In genomic region chr2:85413592-85414421, GRCh38 we compare ENCODE assay signal across 1 cellular context.
TF ChIP-seq lines count a peak whose summit lies in the region.

No MANE protein-coding gene starts in this region.

TF ChIP-seq in K562, 482 proteins besides CTCF, POLR2A, EP300 and RAD21 (continued from another document and continues in another):
- TF ChIP-seq BCLAF1 (IDR thresholded peaks at IDR 0.05; ENCODE audit: borderline replicate concordance in 1 of 2, control insufficient read depth in 1 of 2, low read depth in 2 of 2, low read length in 1 of 2) (no peak), FOSL1 (tag; conservative IDR thresholded peaks at IDR 0.05) (peak; percentile 93), POLR2B (IDR thresholded peaks at IDR 0.05; ENCODE audit: low read depth, partially characterized antibody) (peak; percentile 24), HDAC2 (IDR thresholded peaks at IDR 0.05) (no peak), ZNF561 (CRISPR knock-in tag; conservative IDR thresholded peaks at IDR 0.05) (no peak), HSF4 (CRISPR knock-in tag; IDR thresholded peaks at IDR 0.05; ENCODE audit: borderline replicate concordance) (no peak), SRSF9 (IDR thresholded peaks at IDR 0.05; ENCODE audit: borderline replicate concordance, low read depth, low read length) (no peak), LCOR (CRISPR knock-in tag; IDR thresholded peaks at IDR 0.05) (0 out of 2 replicates have a peak, but pooled peaks have one; percentile 11), CBX3 (IDR thresholded peaks at IDR 0.05; ENCODE audit: borderline replicate concordance in 1 of 2, low read length in 2 of 2) (no peak), ZBTB11 (CRISPR knock-in tag; IDR thresholded peaks at IDR 0.05) (peak in 1 of 3 experiments; percentile 16; a peak in 1 of 6 replicates), BACH1 (tag; IDR thresholded peaks at IDR 0.05) (no peak), NCOA1 (IDR thresholded peaks at IDR 0.05; ENCODE audit: low read depth) (no peak), NRF1 (conservative IDR thresholded peaks at IDR 0.05 in 1 of 2, IDR thresholded peaks at IDR 0.05 in 1 of 2) (peak; percentile 66 to 73), ZNF644 (tag; IDR thresholded peaks at IDR 0.05; ENCODE audit: low read depth) (no peak), ZBTB33 (CRISPR knock-in tag; IDR thresholded peaks at IDR 0.05) (no peak), FOXP1 (CRISPR knock-in tag; IDR thresholded peaks at IDR 0.05) (no peak), ZBTB7A (IDR thresholded peaks at IDR 0.05; ENCODE audit: borderline replicate concordance, control insufficient read depth, low read depth, low read length) (peak; percentile 97), CCNT2 (IDR thresholded peaks at IDR 0.05; ENCODE audit: borderline replicate concordance, extremely low read depth, insufficient read length, low read depth, low read length) (peak; percentile 76), KDM2B (CRISPR knock-in tag; IDR thresholded peaks at IDR 0.05) (no peak), SRSF7 (optimal IDR thresholded peaks at IDR 0.05; ENCODE audit: low read depth, low read length) (no peak), GATAD2A (IDR thresholded peaks at IDR 0.05) (0 out of 2 replicates have a peak, but pooled peaks have one; percentile 7), ZNF324 (CRISPR knock-in tag; IDR thresholded peaks at IDR 0.05) (no peak), ZNF239 (CRISPR knock-in tag; IDR thresholded peaks at IDR 0.05) (no peak), POLR2AphosphoS2 (IDR thresholded peaks at IDR 0.05; ENCODE audit: low read length) (no peak), SIRT6 (IDR thresholded peaks at IDR 0.05; ENCODE audit: low read depth, low read length) (no peak), DNMT1 (IDR thresholded peaks at IDR 0.05) (no peak), SMAD4 (CRISPR knock-in tag; conservative IDR thresholded peaks at IDR 0.05) (no peak), ZBTB34 (CRISPR knock-in tag; IDR thresholded peaks at IDR 0.05) (no peak), RBM14 (IDR thresholded peaks at IDR 0.05; ENCODE audit: borderline replicate concordance, insufficient read depth, low read depth, low read length) (no peak), RBBP5 (IDR thresholded peaks at IDR 0.05; ENCODE audit: borderline replicate concordance, insufficient read depth, low read length, poor library complexity, severe bottlenecking) (peak; percentile 11), ZZZ3 (IDR thresholded peaks at IDR 0.05) (no peak), MECOM (CRISPR knock-in tag; IDR thresholded peaks at IDR 0.05) (no peak), JUN (IDR thresholded peaks at IDR 0.05; ENCODE audit: borderline replicate concordance, low read depth, low read length) (peak; percentile 73), JUN (CRISPR knock-in tag; IDR thresholded peaks at IDR 0.05; ENCODE audit: borderline replicate concordance) (no peak), COPS2 (conservative IDR thresholded peaks at IDR 0.05) (no peak), ZNF175 (CRISPR knock-in tag; IDR thresholded peaks at IDR 0.05; ENCODE audit: low read depth) (no peak), POLR2G (IDR thresholded peaks at IDR 0.05; ENCODE audit: low read depth, low read length) (peak; percentile 81), ZEB2 (IDR thresholded peaks at IDR 0.05) (no peak), CEBPB (tag; IDR thresholded peaks at IDR 0.05) (no peak), NR4A1 (CRISPR knock-in tag; IDR thresholded peaks at IDR 0.05) (no peak), NR4A1 (tag; IDR thresholded peaks at IDR 0.05) (no peak), TGIF2 (CRISPR knock-in tag; IDR thresholded peaks at IDR 0.05) (no peak), PHF21A (IDR thresholded peaks at IDR 0.05; ENCODE audit: borderline replicate concordance, low read depth) (no peak), MAZ (CRISPR knock-in tag; conservative IDR thresholded peaks at IDR 0.05 in 1 of 2, IDR thresholded peaks at IDR 0.05 in 1 of 2) (peak; percentile 84 to 85; a peak in 3 of 4 replicates), SRSF3 (IDR thresholded peaks at IDR 0.05; ENCODE audit: insufficient read depth, low read length) (no peak), PML (IDR thresholded peaks at IDR 0.05; ENCODE audit: low read length) (no peak), ETV5 (CRISPR knock-in tag; IDR thresholded peaks at IDR 0.05; ENCODE audit: low read depth) (peak; percentile 10; the same call in 1 of the 2 replicates), FOXA3 (CRISPR knock-in tag; conservative IDR thresholded peaks at IDR 0.05 in 1 of 2, IDR thresholded peaks at IDR 0.05 in 1 of 2) (no peak), PHTF2 (CRISPR knock-in tag; IDR thresholded peaks at IDR 0.05) (no peak)
- TF ChIP-seq, protein P1, sequence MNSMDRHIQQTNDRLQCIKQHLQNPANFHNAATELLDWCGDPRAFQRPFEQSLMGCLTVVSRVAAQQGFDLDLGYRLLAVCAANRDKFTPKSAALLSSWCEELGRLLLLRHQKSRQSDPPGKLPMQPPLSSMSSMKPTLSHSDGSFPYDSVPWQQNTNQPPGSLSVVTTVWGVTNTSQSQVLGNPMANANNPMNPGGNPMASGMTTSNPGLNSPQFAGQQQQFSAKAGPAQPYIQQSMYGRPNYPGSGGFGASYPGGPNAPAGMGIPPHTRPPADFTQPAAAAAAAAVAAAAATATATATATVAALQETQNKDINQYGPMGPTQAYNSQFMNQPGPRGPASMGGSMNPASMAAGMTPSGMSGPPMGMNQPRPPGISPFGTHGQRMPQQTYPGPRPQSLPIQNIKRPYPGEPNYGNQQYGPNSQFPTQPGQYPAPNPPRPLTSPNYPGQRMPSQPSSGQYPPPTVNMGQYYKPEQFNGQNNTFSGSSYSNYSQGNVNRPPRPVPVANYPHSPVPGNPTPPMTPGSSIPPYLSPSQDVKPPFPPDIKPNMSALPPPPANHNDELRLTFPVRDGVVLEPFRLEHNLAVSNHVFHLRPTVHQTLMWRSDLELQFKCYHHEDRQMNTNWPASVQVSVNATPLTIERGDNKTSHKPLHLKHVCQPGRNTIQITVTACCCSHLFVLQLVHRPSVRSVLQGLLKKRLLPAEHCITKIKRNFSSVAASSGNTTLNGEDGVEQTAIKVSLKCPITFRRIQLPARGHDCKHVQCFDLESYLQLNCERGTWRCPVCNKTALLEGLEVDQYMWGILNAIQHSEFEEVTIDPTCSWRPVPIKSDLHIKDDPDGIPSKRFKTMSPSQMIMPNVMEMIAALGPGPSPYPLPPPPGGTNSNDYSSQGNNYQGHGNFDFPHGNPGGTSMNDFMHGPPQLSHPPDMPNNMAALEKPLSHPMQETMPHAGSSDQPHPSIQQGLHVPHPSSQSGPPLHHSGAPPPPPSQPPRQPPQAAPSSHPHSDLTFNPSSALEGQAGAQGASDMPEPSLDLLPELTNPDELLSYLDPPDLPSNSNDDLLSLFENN (IDR thresholded peaks at IDR 0.05; ENCODE audit: low read depth in 2 of 2, low read length in 2 of 2): no peak
- TF ChIP-seq, protein P2, sequence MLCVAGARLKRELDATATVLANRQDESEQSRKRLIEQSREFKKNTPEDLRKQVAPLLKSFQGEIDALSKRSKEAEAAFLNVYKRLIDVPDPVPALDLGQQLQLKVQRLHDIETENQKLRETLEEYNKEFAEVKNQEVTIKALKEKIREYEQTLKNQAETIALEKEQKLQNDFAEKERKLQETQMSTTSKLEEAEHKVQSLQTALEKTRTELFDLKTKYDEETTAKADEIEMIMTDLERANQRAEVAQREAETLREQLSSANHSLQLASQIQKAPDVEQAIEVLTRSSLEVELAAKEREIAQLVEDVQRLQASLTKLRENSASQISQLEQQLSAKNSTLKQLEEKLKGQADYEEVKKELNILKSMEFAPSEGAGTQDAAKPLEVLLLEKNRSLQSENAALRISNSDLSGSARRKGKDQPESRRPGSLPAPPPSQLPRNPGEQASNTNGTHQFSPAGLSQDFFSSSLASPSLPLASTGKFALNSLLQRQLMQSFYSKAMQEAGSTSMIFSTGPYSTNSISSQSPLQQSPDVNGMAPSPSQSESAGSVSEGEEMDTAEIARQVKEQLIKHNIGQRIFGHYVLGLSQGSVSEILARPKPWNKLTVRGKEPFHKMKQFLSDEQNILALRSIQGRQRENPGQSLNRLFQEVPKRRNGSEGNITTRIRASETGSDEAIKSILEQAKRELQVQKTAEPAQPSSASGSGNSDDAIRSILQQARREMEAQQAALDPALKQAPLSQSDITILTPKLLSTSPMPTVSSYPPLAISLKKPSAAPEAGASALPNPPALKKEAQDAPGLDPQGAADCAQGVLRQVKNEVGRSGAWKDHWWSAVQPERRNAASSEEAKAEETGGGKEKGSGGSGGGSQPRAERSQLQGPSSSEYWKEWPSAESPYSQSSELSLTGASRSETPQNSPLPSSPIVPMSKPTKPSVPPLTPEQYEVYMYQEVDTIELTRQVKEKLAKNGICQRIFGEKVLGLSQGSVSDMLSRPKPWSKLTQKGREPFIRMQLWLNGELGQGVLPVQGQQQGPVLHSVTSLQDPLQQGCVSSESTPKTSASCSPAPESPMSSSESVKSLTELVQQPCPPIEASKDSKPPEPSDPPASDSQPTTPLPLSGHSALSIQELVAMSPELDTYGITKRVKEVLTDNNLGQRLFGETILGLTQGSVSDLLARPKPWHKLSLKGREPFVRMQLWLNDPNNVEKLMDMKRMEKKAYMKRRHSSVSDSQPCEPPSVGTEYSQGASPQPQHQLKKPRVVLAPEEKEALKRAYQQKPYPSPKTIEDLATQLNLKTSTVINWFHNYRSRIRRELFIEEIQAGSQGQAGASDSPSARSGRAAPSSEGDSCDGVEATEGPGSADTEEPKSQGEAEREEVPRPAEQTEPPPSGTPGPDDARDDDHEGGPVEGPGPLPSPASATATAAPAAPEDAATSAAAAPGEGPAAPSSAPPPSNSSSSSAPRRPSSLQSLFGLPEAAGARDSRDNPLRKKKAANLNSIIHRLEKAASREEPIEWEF (CRISPR knock-in tag; IDR thresholded peaks at IDR 0.05): no peak
